In genomic region chr22:31107206-31108118, GRCh38 we compare ENCODE assay signal across 7 cellular contexts. TPM values are rescaled to one million over a fixed set of nuclear protein-coding genes. Genes with fewer than 3 reads are reported as not detected.
DNase-seq lines count a peak whose midpoint lies in the region; ATAC-seq, FAIRE-seq and TF ChIP-seq lines count a peak whose summit lies in the region.

TSS of gene SELENOM (minus strand) at chr22:31107568. CDS start at chr22:31107505, 63 bp downstream.

- ATAC-seq in GM18502 (IDR thresholded peaks at IDR 0.05; ENCODE audit: poor library complexity, unreplicated experiment): peak; percentile 85
- ATAC-seq in HG02938 (IDR thresholded peaks at IDR 0.05; ENCODE audit: unreplicated experiment): peak; percentile 76

- no peak within 1 kb of the TSS for H2AFZ ChIP-seq in smooth muscle cell (ENCODE audit: low read depth)

- H4K20me1 ChIP-seq in smooth muscle cell (ENCODE audit: low read depth): peaks cover 21% of the 10 kb centered on the region

- TF ChIP-seq CTCF in WI38 (IDR thresholded peaks at IDR 0.05; ENCODE audit: low read depth, low read length) (peak; percentile 92), bronchial epithelial cell (IDR thresholded peaks at IDR 0.05; ENCODE audit: insufficient read depth, low read length, severe bottlenecking) (peak; percentile 92), smooth muscle cell (IDR thresholded peaks at IDR 0.05; ENCODE audit: borderline replicate concordance, insufficient read depth, poor library complexity, severe bottlenecking) (peak; percentile 92)

- peak within 1 kb of the TSS; percentile 98 for H3K9ac ChIP-seq in smooth muscle cell (ENCODE audit: low read depth)

- no peak for FAIRE-seq in bronchial epithelial cell (lab: Jason Lieb, UNC)

- peak within 1 kb of the TSS; percentile 87 to 95 (median 93) for H3K4me3 Mint-ChIP-seq in immature natural killer cell

- H3K27me3 ChIP-seq in bronchial epithelial cell (ENCODE audit: control insufficient read depth, insufficient read depth, low read length) (no peaks in the 10 kb centered on the region), smooth muscle cell (ENCODE audit: low read depth) (no peaks in the 10 kb centered on the region)

- H3K4me1 ChIP-seq in smooth muscle cell (ENCODE audit: low read depth): peaks cover 4% of the 10 kb centered on the region

- DNase-seq in NCI-H2081 treated with DMSO at 0.1 percent for 48 hours (lab: John Stamatoyannopoulos, UW): peak; percentile 45
- peak; percentile 92 for DNase-seq in bronchial epithelial cell (ENCODE audit: low read depth)
- peak; percentile 80 to 85 (median 84) for DNase-seq in immature natural killer cell
- peak; percentile 87 for DNase-seq in smooth muscle cell (lab: John Stamatoyannopoulos, UW; ENCODE audit: unreplicated experiment)

- H3K36me3 ChIP-seq in bronchial epithelial cell (ENCODE audit: control insufficient read depth, insufficient read depth, low read length): no peaks in the 10 kb centered on the region
- H3K36me3 ChIP-seq in smooth muscle cell (ENCODE audit: low read depth): no peaks in the 10 kb centered on the region

- WGBS in smooth muscle cell (ENCODE audit: low lambda C conversion rate): 2% methylated on average over 62 of the region's 70 CpGs

- H3K9me3 Mint-ChIP-seq in immature natural killer cell: peaks cover 0 to 2% (median 0%) of the 10 kb centered on the region in 6 donors

- peaks cover 15 to 18% of the 10 kb centered on the region in 2 donors for H3K4me1 Mint-ChIP-seq in immature natural killer cell

- H3K79me2 ChIP-seq in smooth muscle cell (ENCODE audit: low read depth): peaks cover 16% of the 10 kb centered on the region

- peaks cover 17% of the 10 kb centered on the region for H3F3A ChIP-seq in smooth muscle cell (ENCODE audit: low read depth)

- H3K9me3 ChIP-seq in smooth muscle cell (replicated peaks; ENCODE audit: low read depth): no peaks in the 10 kb centered on the region

- peak within 1 kb of the TSS; percentile 94 for H3K27ac ChIP-seq in smooth muscle cell (ENCODE audit: low read depth)

- peak within 1 kb of the TSS; percentile 85 for H3K4me2 ChIP-seq in smooth muscle cell

- H3K27ac Mint-ChIP-seq in immature natural killer cell: peak within 1 kb of the TSS; percentile 39 to 87 (median 78)

- peaks cover 2 to 6% (median 5%) of the 10 kb centered on the region in 3 donors for H3K27me3 Mint-ChIP-seq in immature natural killer cell (ENCODE audit: low read depth in 3 of 3)

- peak within 1 kb of the TSS; percentile 89 for H3K4me3 ChIP-seq in WI38 (ENCODE audit: low read depth, low read length)
- H3K4me3 ChIP-seq in bronchial epithelial cell (ENCODE audit: low read depth, low read length): peak within 1 kb of the TSS; percentile 57
- peak within 1 kb of the TSS; percentile 74 for H3K4me3 ChIP-seq in smooth muscle cell

- H3K36me3 Mint-ChIP-seq in immature natural killer cell: no peaks in the 10 kb centered on the region

RNA-seq across cellular contexts. Expression of gene SELENOM, which starts in this region (rescaled TPM):
- total RNA-seq in bronchial epithelial cell (29.4 and 35.0 TPM in 2 replicates), smooth muscle cell (450 and 487 TPM in 2 replicates)
- polyA plus RNA-seq in immature natural killer cell (10 to 100 TPM; 24.1 to 51.0 (median 33.5) TPM), smooth muscle cell (547 and 600 TPM in 2 replicates)

Comparison
In these comparisons a context has a peak if more than half of its experiments do, and no peak if none do; other contexts are left out.
1. Peak in every context shown above with its lines: DNase-seq, ATAC-seq, H3K4me3 ChIP-seq and H3K27ac ChIP-seq.
2. RNA of gene SELENOM (total RNA-seq): 450 to 487 TPM in smooth muscle cell; 29.4 to 35.0 TPM in bronchial epithelial cell; every median in the first group is over 10 times any median in the second.
3. RNA of gene SELENOM (polyA plus RNA-seq): 547 to 600 TPM in smooth muscle cell; 24.1 to 51.0 TPM in immature natural killer cell; every median in the first group is over 10 times any median in the second.